8 cellular contexts compared by ENCODE assay signal in the genomic region with DNA sequence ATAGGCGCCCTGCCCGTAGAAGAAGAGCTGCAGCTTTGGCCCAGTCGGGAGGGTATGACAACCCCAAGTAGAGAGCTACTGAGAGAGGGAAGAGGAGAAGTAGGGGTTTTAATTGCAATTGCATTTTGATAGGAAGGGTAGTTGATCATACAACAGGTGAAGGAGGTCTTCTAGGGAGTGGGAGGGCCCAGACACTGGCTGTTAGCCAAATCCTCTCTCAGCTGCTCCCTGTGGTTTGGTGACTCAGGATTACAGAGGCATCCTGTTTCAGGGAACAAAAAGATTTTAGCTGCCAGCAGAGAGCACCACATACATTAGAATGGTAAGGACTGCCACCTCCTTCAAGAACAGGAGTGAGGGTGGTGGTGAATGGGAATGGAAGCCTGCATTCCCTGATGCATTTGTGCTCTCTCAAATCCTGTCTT.
A peak's percentile ranks its signal among the peaks of the same experiment; 100 is the strongest.
DNase-seq lines count a peak whose midpoint lies in the region; ATAC-seq and TF ChIP-seq lines count a peak whose summit lies in the region.

No MANE protein-coding gene starts in this region.

- 83% methylated on average over 3 of the region's 3 CpGs for WGBS in mammary epithelial cell (ENCODE audit: low coverage, missing lambda C conversion rate)

- CTCF ChIA-PET in mammary epithelial cell (lab: Charles Lee; ENCODE audit: low non-redundant PET), result interaction anchor here (0.6 to 1.5 kb wide), 3 partner anchors 26 to 409 kb away, joined by 3 to 7 read pairs (median 6); partner anchors contain the start of gene THBS1

- H3K36me3 ChIP-seq in mammary epithelial cell (ENCODE audit: insufficient read depth, low read length), result no peaks in the 10 kb centered on the region

- no peak overlapping the region for H3K4me3 Mint-ChIP-seq in immature natural killer cell

- peak; percentile 97 for TF ChIP-seq RAD21 in Ishikawa (IDR thresholded peaks at IDR 0.05; ENCODE audit: low read depth)

- peak overlapping the region; percentile 58 for H2AFZ ChIP-seq in mammary epithelial cell (ENCODE audit: low read depth, low read length)

- H3K9ac ChIP-seq in mammary epithelial cell (ENCODE audit: insufficient read depth, low read length), result peak overlapping the region; percentile 75

- no peak overlapping the region for H3K4me3 ChIP-seq in mammary epithelial cell (replicated peaks in 1 of 3; ENCODE audit: insufficient read depth in 1 of 3, low read depth in 2 of 3, low read length in 3 of 3)

- no peaks in the 10 kb centered on the region for H3K27me3 ChIP-seq in mammary epithelial cell (ENCODE audit: insufficient read depth, low read length)

- H3K36me3 Mint-ChIP-seq in immature natural killer cell, result no peaks in the 10 kb centered on the region

- H3K4me2 ChIP-seq in mammary epithelial cell (ENCODE audit: insufficient read depth, low read depth, low read length), result peak overlapping the region; percentile 75

- H3K27me3 Mint-ChIP-seq in immature natural killer cell (ENCODE audit: low read depth in 3 of 3), result peaks cover 2 to 11% (median 10%) of the 10 kb centered on the region in 3 donors

- TF ChIP-seq CTCF in mammary epithelial cell (conservative IDR thresholded peaks at IDR 0.05 in 1 of 2, IDR thresholded peaks at IDR 0.05 in 1 of 2; ENCODE audit: extremely low read depth in 1 of 2, insufficient read depth in 1 of 2, low read depth in 1 of 2, low read length in 2 of 2), result peak; percentile 37 to 67

- H3K4me1 ChIP-seq in mammary epithelial cell (ENCODE audit: insufficient read depth, low read length), result peaks cover 33% of the 10 kb centered on the region

- peak overlapping the region; percentile 95 for H3K27ac ChIP-seq in mammary epithelial cell (ENCODE audit: insufficient read depth, low read depth, low read length)

- no TSS peak for BruUV-seq in mammary epithelial cell (replicated peaks; lab: Mats Ljungman, UMichigan)

- TF ChIP-seq EP300 in Ishikawa (IDR thresholded peaks at IDR 0.05; ENCODE audit: borderline replicate concordance), result peak; percentile 47; the same call in 1 of the 2 replicates

- no peaks in the 10 kb centered on the region for H3K9me3 Mint-ChIP-seq in immature natural killer cell

- no peaks in the 10 kb centered on the region for H3K9me3 ChIP-seq in mammary epithelial cell (replicated peaks; ENCODE audit: insufficient read depth, low read length)

- dilution Hi-C loops in mammary epithelial cell (cut with HindIII; ENCODE audit: low sequenced_read_pairs), result no loop called here

- no peak overlapping the region for H3K27ac Mint-ChIP-seq in immature natural killer cell

- no peaks in the 10 kb centered on the region for H3K4me1 Mint-ChIP-seq in immature natural killer cell

- intact Hi-C loops in mammary epithelial cell (cut with micrococcal nuclease), result loop anchor here (1.0 to 10.0 kb wide), 13 partner anchors 24 to 705 kb away; no protein-coding TSS in a partner anchor

- no peaks in the 10 kb centered on the region for H4K20me1 ChIP-seq in mammary epithelial cell (ENCODE audit: insufficient read depth, low read length)

- in situ Hi-C loops in Caki2 (cut with HindIII; ENCODE audit: low pct_unique_long_range_greater_than_20kb, low sequenced_read_pairs) (no loop called here), mammary epithelial cell (cut with MboI; ENCODE audit: low sequenced_read_pairs in 2 of 2) (loop anchor here (5.0 to 25.0 kb wide), 4 partner anchors 360 to 590 kb away; partner anchors contain the start of gene THBS1 (in 2 of the 2))

- DNase-seq in Caki2 (ENCODE audit: low read depth), result peak; percentile 90
- peak; percentile 6 for DNase-seq in NOMO-1 treated with dmso at 0.1 percent for 144 hours (lab: John Stamatoyannopoulos, UW; ENCODE audit: unreplicated experiment)
- DNase-seq in mammary epithelial cell, result peak; percentile 97
- peak; percentile 97 for DNase-seq in kidney glomerular epithelial cell (lab: John Stamatoyannopoulos, UW)
- DNase-seq in stimulated activated CD4-positive, alpha-beta T cell treated with anti-CD3 and anti-CD28 coated beads, Interleukin-4, amount 100 ng/mL, for 1 hour, result peak; percentile 13
- no peak for DNase-seq in immature natural killer cell

- no peaks in the 10 kb centered on the region for H3K79me2 ChIP-seq in mammary epithelial cell (ENCODE audit: insufficient read depth, low read length)

- no peak for ATAC-seq in GM21529 (IDR thresholded peaks at IDR 0.05; ENCODE audit: unreplicated experiment)

TF ChIP-seq in Ishikawa, 13 proteins besides CTCF, POLR2A, EP300 and RAD21:
- no peak for TF ChIP-seq CEBPB (IDR thresholded peaks at IDR 0.05)
- TF ChIP-seq NFIC (IDR thresholded peaks at IDR 0.05), result peak; percentile 93
- no peak for TF ChIP-seq EGR1 (IDR thresholded peaks at IDR 0.05)
- TF ChIP-seq, protein P1, sequence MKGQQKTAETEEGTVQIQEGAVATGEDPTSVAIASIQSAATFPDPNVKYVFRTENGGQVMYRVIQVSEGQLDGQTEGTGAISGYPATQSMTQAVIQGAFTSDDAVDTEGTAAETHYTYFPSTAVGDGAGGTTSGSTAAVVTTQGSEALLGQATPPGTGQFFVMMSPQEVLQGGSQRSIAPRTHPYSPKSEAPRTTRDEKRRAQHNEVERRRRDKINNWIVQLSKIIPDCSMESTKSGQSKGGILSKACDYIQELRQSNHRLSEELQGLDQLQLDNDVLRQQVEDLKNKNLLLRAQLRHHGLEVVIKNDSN (IDR thresholded peaks at IDR 0.05), result no peak
- TF ChIP-seq TCF12 (IDR thresholded peaks at IDR 0.05; ENCODE audit: low read depth), result peak; percentile 50; the same call in 1 of the 2 replicates
- TF ChIP-seq TEAD4 (IDR thresholded peaks at IDR 0.05), result peak; percentile 37; the same call in 1 of the 2 replicates

Comparison
In these comparisons a context has a peak if more than half of its experiments do, and no peak if none do; other contexts are left out.
1. DNase-seq: peak in Caki2 (single experiment), NOMO-1 treated with dmso at 0.1 percent for 144 hours (single experiment), mammary epithelial cell (single experiment), kidney glomerular epithelial cell (single experiment) and stimulated activated CD4-positive, alpha-beta T cell treated with anti-CD3 and anti-CD28 coated beads, Interleukin-4, amount 100 ng/mL, for 1 hour (single experiment); none in immature natural killer cell (0 of 3).